Comparison of ENCODE assay signal across 8 cellular contexts in the genomic region with DNA sequence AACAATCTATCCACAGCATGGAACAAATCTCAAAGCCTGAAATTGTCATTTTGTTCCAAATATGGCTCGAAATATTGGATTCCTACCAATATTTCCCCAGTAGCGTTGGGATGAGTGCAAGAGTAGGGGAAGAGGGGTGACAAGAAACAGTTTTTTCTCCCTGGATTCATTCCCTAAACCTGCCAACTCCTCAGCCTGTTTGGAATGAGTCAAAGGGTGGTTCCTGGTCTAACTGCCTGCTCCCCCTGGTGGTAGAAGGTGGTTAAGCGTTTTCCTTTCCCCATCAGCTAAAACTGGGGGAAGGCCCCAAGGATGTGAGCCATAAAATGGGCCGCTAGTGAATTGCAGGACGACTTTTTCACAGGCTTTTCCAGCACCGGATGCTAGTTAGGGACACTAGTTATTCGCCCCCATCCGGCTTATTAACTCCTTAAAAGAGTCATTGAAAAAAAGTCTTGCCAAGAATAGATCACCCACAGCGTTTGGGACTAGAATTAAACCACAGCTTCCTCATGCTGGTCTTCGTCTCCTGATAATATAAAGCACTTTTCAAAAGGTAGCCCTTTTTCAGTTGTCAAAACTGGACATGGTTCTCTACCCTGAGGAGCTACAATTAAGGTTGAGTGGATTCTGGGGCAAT.
DNase-seq lines count a peak whose midpoint lies in the region; ATAC-seq and TF ChIP-seq lines count a peak whose summit lies in the region.

No MANE protein-coding gene starts in this region.

- DNase-seq in NCI-H446 treated with DMSO at 0.1 percent for 48 hours (lab: John Stamatoyannopoulos, UW) (peak; percentile 0), endodermal cell (peak; percentile 93), myocyte (ENCODE audit: low read depth) (peak; percentile 68), NCI-H128 (lab: John Stamatoyannopoulos, UW; ENCODE audit: unreplicated experiment) (no peak)
- peak; percentile 74 for DNase-seq in activated CD8-positive, alpha-beta T cell treated with anti-CD3 and anti-CD28 coated beads for 36 hours
- peak; percentile 55 to 75 for DNase-seq in stimulated activated effector memory CD8-positive, alpha-beta T cell treated with anti-CD3 and anti-CD28 coated beads, Interleukin-12 subunit alpha, Interleukin-12 subunit beta, amount 100 ng/mL, for 72 hours (ENCODE audit: low spot score in 2 of 2)

- no peak overlapping the region for H3K27ac Mint-ChIP-seq in activated CD8-positive, alpha-beta T cell treated with anti-CD3 and anti-CD28 coated beads for 36 hours
- no peak overlapping the region for H3K27ac Mint-ChIP-seq in endodermal cell
- no peak overlapping the region for H3K27ac Mint-ChIP-seq in stimulated activated effector memory CD8-positive, alpha-beta T cell treated with anti-CD3 and anti-CD28 coated beads, Interleukin-12 subunit alpha, Interleukin-12 subunit beta, amount 100 ng/mL, for 72 hours

- H3K4me1 ChIP-seq in endodermal cell (ENCODE audit: control insufficient read depth, insufficient read depth, low read length) = peaks cover 5% of the 10 kb centered on the region

- H3K9ac ChIP-seq in endodermal cell (ENCODE audit: extremely low read depth, low read length, poor library complexity, severe bottlenecking) = no peak overlapping the region

- H3K36me3 Mint-ChIP-seq in activated CD8-positive, alpha-beta T cell treated with anti-CD3 and anti-CD28 coated beads for 36 hours (ENCODE audit: low read depth) = no peaks in the 10 kb centered on the region
- H3K36me3 Mint-ChIP-seq in endodermal cell (ENCODE audit: low read depth) = no peaks in the 10 kb centered on the region
- no peaks in the 10 kb centered on the region for H3K36me3 Mint-ChIP-seq in stimulated activated effector memory CD8-positive, alpha-beta T cell treated with anti-CD3 and anti-CD28 coated beads, Interleukin-12 subunit alpha, Interleukin-12 subunit beta, amount 100 ng/mL, for 72 hours

- no peaks in the 10 kb centered on the region for H3K27me3 ChIP-seq in endodermal cell (ENCODE audit: control insufficient read depth, insufficient read depth, low read length, poor library complexity, severe bottlenecking)

- H3K27me3 Mint-ChIP-seq in activated CD8-positive, alpha-beta T cell treated with anti-CD3 and anti-CD28 coated beads for 36 hours = no peaks in the 10 kb centered on the region
- H3K27me3 Mint-ChIP-seq in endodermal cell (ENCODE audit: insufficient read depth) = no peaks in the 10 kb centered on the region

- no peaks in the 10 kb centered on the region for H3K9me3 ChIP-seq in endodermal cell (ENCODE audit: control insufficient read depth, low read length)

- H3K9me3 Mint-ChIP-seq in activated CD8-positive, alpha-beta T cell treated with anti-CD3 and anti-CD28 coated beads for 36 hours = no peaks in the 10 kb centered on the region
- H3K9me3 Mint-ChIP-seq in endodermal cell = no peaks in the 10 kb centered on the region
- no peaks in the 10 kb centered on the region for H3K9me3 Mint-ChIP-seq in stimulated activated effector memory CD8-positive, alpha-beta T cell treated with anti-CD3 and anti-CD28 coated beads, Interleukin-12 subunit alpha, Interleukin-12 subunit beta, amount 100 ng/mL, for 72 hours

- H3K4me3 ChIP-seq in endodermal cell (ENCODE audit: low read length) = no peak overlapping the region

- H3K36me3 ChIP-seq in endodermal cell (ENCODE audit: control insufficient read depth, insufficient read depth, low read length) = no peaks in the 10 kb centered on the region

- POLR2A ChIA-PET in activated CD8-positive, alpha-beta T cell treated with anti-CD3 and anti-CD28 coated beads for 36 hours (lab: Charles Lee) = no interaction called here

- no peak overlapping the region for H3K4me3 Mint-ChIP-seq in activated CD8-positive, alpha-beta T cell treated with anti-CD3 and anti-CD28 coated beads for 36 hours
- H3K4me3 Mint-ChIP-seq in endodermal cell = no peak overlapping the region
- H3K4me3 Mint-ChIP-seq in stimulated activated effector memory CD8-positive, alpha-beta T cell treated with anti-CD3 and anti-CD28 coated beads, Interleukin-12 subunit alpha, Interleukin-12 subunit beta, amount 100 ng/mL, for 72 hours = no peak overlapping the region

- peak; percentile 83 for ATAC-seq in HG02678 (IDR thresholded peaks at IDR 0.05; ENCODE audit: unreplicated experiment)
- peak; percentile 79 for ATAC-seq in activated CD8-positive, alpha-beta T cell treated with anti-CD3 and anti-CD28 coated beads for 36 hours
- peak; percentile 63 for ATAC-seq in stimulated activated effector memory CD8-positive, alpha-beta T cell treated with anti-CD3 and anti-CD28 coated beads, Interleukin-12 subunit alpha, Interleukin-12 subunit beta, amount 100 ng/mL, for 72 hours

- H3K27ac ChIP-seq in endodermal cell (ENCODE audit: low read depth, low read length) = no peak overlapping the region

- no peaks in the 10 kb centered on the region for H3K4me1 Mint-ChIP-seq in activated CD8-positive, alpha-beta T cell treated with anti-CD3 and anti-CD28 coated beads for 36 hours (ENCODE audit: low read depth)
- H3K4me1 Mint-ChIP-seq in endodermal cell = peaks cover 34% of the 10 kb centered on the region
- peaks cover 6% of the 10 kb centered on the region for H3K4me1 Mint-ChIP-seq in stimulated activated effector memory CD8-positive, alpha-beta T cell treated with anti-CD3 and anti-CD28 coated beads, Interleukin-12 subunit alpha, Interleukin-12 subunit beta, amount 100 ng/mL, for 72 hours

- intact Hi-C loops in activated CD8-positive, alpha-beta T cell treated with anti-CD3 and anti-CD28 coated beads for 36 hours (cut with micrococcal nuclease) = no loop called here

- TF ChIP-seq CTCF in GM12873 (IDR thresholded peaks at IDR 0.05; ENCODE audit: insufficient read depth, low read depth, low read length, missing control alignments) (peak; percentile 93), endodermal cell (conservative IDR thresholded peaks at IDR 0.05) (peak; percentile 89)
- TF ChIP-seq CTCF in activated CD8-positive, alpha-beta T cell treated with anti-CD3 and anti-CD28 coated beads for 36 hours (IDR thresholded peaks at IDR 0.05) = peak; percentile 88

- 36 to 37% methylated on average over 8 to 10 of the region's 10 CpGs for WGBS in endodermal cell (ENCODE audit: insufficient coverage in 1 of 2, insufficient read length in 1 of 2), 2 experiments

- CTCF ChIA-PET in activated CD8-positive, alpha-beta T cell treated with anti-CD3 and anti-CD28 coated beads for 36 hours (lab: Charles Lee) = interaction anchor here (0.7 to 8.8 kb wide), 31 partner anchors 9 to 194 kb away, joined by 3 to 129 read pairs (median 4); no protein-coding TSS in a partner anchor
